In the genomic region with DNA sequence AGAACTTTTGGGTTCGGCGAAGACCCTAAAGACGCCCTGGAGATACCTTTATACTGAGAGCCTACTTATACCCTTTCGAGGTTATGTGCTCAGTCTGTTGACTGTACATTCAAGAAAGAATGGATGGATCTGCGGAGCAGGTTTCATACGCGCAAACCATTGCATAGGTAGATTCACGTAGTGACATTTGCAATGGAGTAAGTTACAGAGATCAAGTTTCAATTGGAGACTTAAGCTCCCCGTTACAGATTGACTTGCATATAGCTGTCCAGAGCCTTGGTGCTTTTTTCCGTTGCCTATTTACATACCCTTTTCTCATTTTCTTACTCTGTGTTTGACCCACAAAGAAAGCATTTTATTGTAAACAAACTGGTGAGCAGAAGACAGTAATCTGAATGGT, we compare ENCODE assay signal across 8 cellular contexts. TPM values are rescaled to one million over a fixed set of nuclear protein-coding genes. Genes with fewer than 3 reads are reported as not detected.
A peak's percentile ranks its signal among the peaks of the same experiment; 100 is the strongest.
DNase-seq lines count a peak whose midpoint lies in the region; ATAC-seq and TF ChIP-seq lines count a peak whose summit lies in the region.

No MANE protein-coding gene starts in this region.

- peaks cover 49% of the 10 kb centered on the region for H3K4me1 Mint-ChIP-seq in activated CD8-positive, alpha-beta T cell treated with anti-CD3 and anti-CD28 coated beads, Interleukin-2, amount 10 ng/mL, durations not matched to agents 7 days and 5 days (ENCODE audit: low read depth)

- no peak for TF ChIP-seq EP300 in SK-N-SH (IDR thresholded peaks at IDR 0.05; ENCODE audit: borderline replicate concordance in 1 of 2, low read depth in 1 of 2, low read length in 1 of 2)

- DNase-seq in SK-N-SH: no peak
- DNase-seq in activated CD8-positive, alpha-beta T cell treated with anti-CD3 and anti-CD28 coated beads, Interleukin-2, amount 10 ng/mL, durations not matched to agents 7 days and 5 days: no peak
- no peak for DNase-seq in foreskin melanocyte
- DNase-seq in NCI-H446 (lab: John Stamatoyannopoulos, UW): no peak

- peak overlapping the region; percentile 95 for H3K4me3 Mint-ChIP-seq in activated CD8-positive, alpha-beta T cell treated with anti-CD3 and anti-CD28 coated beads, Interleukin-2, amount 10 ng/mL, durations not matched to agents 7 days and 5 days

- TF ChIP-seq RAD21 in SK-N-SH (IDR thresholded peaks at IDR 0.05; ENCODE audit: low read length): no peak

- H3K9me3 ChIP-seq in SK-N-SH (no peaks in the 10 kb centered on the region), iPS-15b (ENCODE audit: control insufficient read depth, insufficient read depth, low read length) (no peaks in the 10 kb centered on the region), stomach smooth muscle (ENCODE audit: control insufficient read depth in 2 of 2, low read length in 2 of 2) (no peaks in the 10 kb centered on the region)

- TF ChIP-seq CTCF in SK-N-SH (IDR thresholded peaks at IDR 0.05): no peak

- H3K36me3 ChIP-seq in SK-N-SH (replicated peaks in 1 of 2; ENCODE audit: control insufficient read depth in 1 of 2, insufficient read depth in 2 of 2, low read length in 1 of 2): peaks cover 13 to 15% of the 10 kb centered on the region in 2 experiments
- H3K36me3 ChIP-seq in iPS-15b (ENCODE audit: control insufficient read depth, insufficient read depth, low read length): no peaks in the 10 kb centered on the region
- H3K36me3 ChIP-seq in stomach smooth muscle (ENCODE audit: control insufficient read depth in 2 of 2, insufficient read depth in 2 of 2, low read length in 2 of 2): peaks cover 0 to under 1% of the 10 kb centered on the region in 2 donors

- H3K4me3 ChIP-seq in SK-N-SH (ENCODE audit: low read depth in 2 of 2, low read length in 1 of 2) (peak overlapping the region; percentile 86 to 100), iPS-15b (ENCODE audit: low read depth, low read length) (peak overlapping the region; percentile 91), stomach smooth muscle (ENCODE audit: low read length in 2 of 2) (peak overlapping the region; percentile 87 to 99)

- no peaks in the 10 kb centered on the region for H3F3A ChIP-seq in SK-N-SH (replicated peaks; ENCODE audit: insufficient read depth)

- H3K27me3 Mint-ChIP-seq in activated CD8-positive, alpha-beta T cell treated with anti-CD3 and anti-CD28 coated beads, Interleukin-2, amount 10 ng/mL, durations not matched to agents 7 days and 5 days (ENCODE audit: low read depth): peaks cover 7% of the 10 kb centered on the region

- peak overlapping the region; percentile 88 for H3K4me2 ChIP-seq in SK-N-SH

- no peaks in the 10 kb centered on the region for H3K9me2 ChIP-seq in SK-N-SH

- H3K79me2 ChIP-seq in SK-N-SH (ENCODE audit: insufficient read depth): peaks cover 59% of the 10 kb centered on the region

- H3K36me3 Mint-ChIP-seq in activated CD8-positive, alpha-beta T cell treated with anti-CD3 and anti-CD28 coated beads, Interleukin-2, amount 10 ng/mL, durations not matched to agents 7 days and 5 days (ENCODE audit: low read depth): peaks cover 10% of the 10 kb centered on the region

- 18% methylated on average over 10 of the region's 10 CpGs for WGBS in SK-N-SH (ENCODE audit: low lambda C conversion rate)

- H3K9ac ChIP-seq in SK-N-SH (peak overlapping the region; percentile 95), iPS-15b (ENCODE audit: low read depth, low read length) (peak overlapping the region; percentile 95), stomach smooth muscle (ENCODE audit: low read length in 2 of 2) (peak overlapping the region; percentile 94 to 98)

- peaks cover 13 to 15% of the 10 kb centered on the region in 2 experiments; a peak in 3 of 4 replicates for H3K4me1 ChIP-seq in SK-N-SH (ENCODE audit: control insufficient read depth in 1 of 2, insufficient read depth in 2 of 2, low read depth in 1 of 2, low read length in 1 of 2)
- H3K4me1 ChIP-seq in iPS-15b (ENCODE audit: control insufficient read depth, insufficient read depth, low read length): peaks cover 5% of the 10 kb centered on the region
- H3K4me1 ChIP-seq in stomach smooth muscle (ENCODE audit: control insufficient read depth, insufficient read depth, low read length): peaks cover 28% of the 10 kb centered on the region

- ATAC-seq in SK-N-SH treated with all-trans-retinoic acid at 6 μM for 48 hours: no peak
- ATAC-seq in activated CD8-positive, alpha-beta T cell treated with anti-CD3 and anti-CD28 coated beads, Interleukin-2, amount 10 ng/mL, durations not matched to agents 7 days and 5 days: no peak
- ATAC-seq in HG03342 (IDR thresholded peaks at IDR 0.05; ENCODE audit: unreplicated experiment): no peak

- H3K27ac ChIP-seq in SK-N-SH (ENCODE audit: low read depth in 2 of 2, low read length in 1 of 2) (peak overlapping the region in 1 of 2 experiments; percentile 80; a peak in 3 of 4 replicates), stomach smooth muscle (ENCODE audit: low read length) (no peak overlapping the region)

- H3K27me3 ChIP-seq in SK-N-SH (ENCODE audit: insufficient read depth): no peaks in the 10 kb centered on the region
- peaks cover 16% of the 10 kb centered on the region for H3K27me3 ChIP-seq in iPS-15b (ENCODE audit: control insufficient read depth, insufficient read depth, low read length)
- no peaks in the 10 kb centered on the region for H3K27me3 ChIP-seq in stomach smooth muscle (ENCODE audit: control insufficient read depth in 1 of 2, insufficient read depth in 2 of 2, low read length in 2 of 2)

- POLR2A ChIA-PET in SK-N-SH (lab: Yijun Ruan, JAX): no interaction called here
- POLR2A ChIA-PET in activated CD8-positive, alpha-beta T cell treated with anti-CD3 and anti-CD28 coated beads, Interleukin-2, amount 10 ng/mL, durations not matched to agents 7 days and 5 days (lab: Charles Lee): interaction anchor here (0.7 to 0.9 kb wide), 2 partner anchors 407 kb away, joined by 3 read pairs; a partner anchor contains a TSS

- CTCF ChIA-PET in SK-N-SH (lab: Yijun Ruan, JAX): interaction anchor here (0.7 to 1.6 kb wide), 8 partner anchors 11 to 400 kb away, joined by 3 to 6 read pairs (median 4); no protein-coding TSS in a partner anchor
- CTCF ChIA-PET in activated CD8-positive, alpha-beta T cell treated with anti-CD3 and anti-CD28 coated beads, Interleukin-2, amount 10 ng/mL, durations not matched to agents 7 days and 5 days (lab: Charles Lee): interaction anchor here (0.7 to 1.8 kb wide), 6 partner anchors 8 to 155 kb away, joined by 3 to 8 read pairs (median 4); no protein-coding TSS in a partner anchor

- H3K27ac Mint-ChIP-seq in activated CD8-positive, alpha-beta T cell treated with anti-CD3 and anti-CD28 coated beads, Interleukin-2, amount 10 ng/mL, durations not matched to agents 7 days and 5 days: peak overlapping the region; percentile 76

- no peaks in the 10 kb centered on the region for H3K9me3 Mint-ChIP-seq in activated CD8-positive, alpha-beta T cell treated with anti-CD3 and anti-CD28 coated beads, Interleukin-2, amount 10 ng/mL, durations not matched to agents 7 days and 5 days (ENCODE audit: insufficient read depth)

- peaks cover 29% of the 10 kb centered on the region for H4K20me1 ChIP-seq in SK-N-SH (ENCODE audit: insufficient read depth)

- H2AFZ ChIP-seq in SK-N-SH (ENCODE audit: low read depth): no peak overlapping the region

TF ChIP-seq in SK-N-SH, 30 proteins besides CTCF, POLR2A, EP300 and RAD21:
- TF ChIP-seq ELF1 (IDR thresholded peaks at IDR 0.05) (no peak), RXRA (IDR thresholded peaks at IDR 0.05; ENCODE audit: borderline replicate concordance, low read depth) (no peak), SMC3 (IDR thresholded peaks at IDR 0.05; ENCODE audit: low read depth, low read length) (no peak), SIN3A (IDR thresholded peaks at IDR 0.05; ENCODE audit: borderline replicate concordance, low read depth, low read length) (no peak), TAF1 (IDR thresholded peaks at IDR 0.05; ENCODE audit: borderline replicate concordance, low read depth, low read length) (no peak), FOSL2 (IDR thresholded peaks at IDR 0.05; ENCODE audit: borderline replicate concordance, low read depth) (no peak), FOXM1 (IDR thresholded peaks at IDR 0.05; ENCODE audit: low read depth) (no peak), CHD2 (IDR thresholded peaks at IDR 0.05; ENCODE audit: low read length, partially characterized antibody) (no peak)

TF ChIP-seq in SK-N-SH treated with all-trans-retinoic acid at 6 μM for 48 hours, 23 proteins besides CTCF, POLR2A, EP300 and RAD21 (continues in another document):
- TF ChIP-seq, protein P1, sequence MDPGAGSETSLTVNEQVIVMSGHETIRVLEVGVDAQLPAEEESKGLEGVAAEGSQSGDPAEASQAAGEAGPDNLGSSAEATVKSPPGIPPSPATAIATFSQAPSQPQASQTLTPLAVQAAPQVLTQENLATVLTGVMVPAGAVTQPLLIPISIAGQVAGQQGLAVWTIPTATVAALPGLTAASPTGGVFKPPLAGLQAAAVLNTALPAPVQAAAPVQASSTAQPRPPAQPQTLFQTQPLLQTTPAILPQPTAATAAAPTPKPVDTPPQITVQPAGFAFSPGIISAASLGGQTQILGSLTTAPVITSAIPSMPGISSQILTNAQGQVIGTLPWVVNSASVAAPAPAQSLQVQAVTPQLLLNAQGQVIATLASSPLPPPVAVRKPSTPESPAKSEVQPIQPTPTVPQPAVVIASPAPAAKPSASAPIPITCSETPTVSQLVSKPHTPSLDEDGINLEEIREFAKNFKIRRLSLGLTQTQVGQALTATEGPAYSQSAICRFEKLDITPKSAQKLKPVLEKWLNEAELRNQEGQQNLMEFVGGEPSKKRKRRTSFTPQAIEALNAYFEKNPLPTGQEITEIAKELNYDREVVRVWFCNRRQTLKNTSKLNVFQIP (CRISPR knock-in tag; IDR thresholded peaks at IDR 0.05; ENCODE audit: borderline replicate concordance, low read depth): no peak

RNA-seq across cellular contexts. Expression of a gene that starts 0.9 kb away (rescaled TPM):
- polyA plus RNA-seq in SK-N-SH (2012; rRNA removed): 92.3 and 124 TPM in 2 replicates
- 92.4 and 102 TPM in 2 replicates for polyA plus RNA-seq in SK-N-SH (2012; cell fraction: cytosol; rRNA removed)
- 58.4 and 118 TPM in 2 replicates for polyA plus RNA-seq in SK-N-SH (2012; cell fraction: nucleus; rRNA removed)
- total RNA-seq in activated CD8-positive, alpha-beta T cell treated with anti-CD3 and anti-CD28 coated beads, Interleukin-2, amount 10 ng/mL, durations not matched to agents 7 days and 5 days: 10 to 100 TPM; 92.8 to 94.1 TPM

RNA-seq across cellular contexts. Expression of a gene that starts 20.3 kb away (rescaled TPM):
- polyA plus RNA-seq in SK-N-SH (2012; rRNA removed): 0.32 and 0.35 TPM in 2 replicates
- polyA plus RNA-seq in SK-N-SH (2012; cell fraction: cytosol; rRNA removed): 0.35 and 0.52 TPM in 2 replicates
- 0.31 and 0.59 TPM in 2 replicates for polyA plus RNA-seq in SK-N-SH (2012; cell fraction: nucleus; rRNA removed)
- total RNA-seq in activated CD8-positive, alpha-beta T cell treated with anti-CD3 and anti-CD28 coated beads, Interleukin-2, amount 10 ng/mL, durations not matched to agents 7 days and 5 days: under 1 TPM; 0.16 to 0.34 TPM
